In the genomic region with DNA sequence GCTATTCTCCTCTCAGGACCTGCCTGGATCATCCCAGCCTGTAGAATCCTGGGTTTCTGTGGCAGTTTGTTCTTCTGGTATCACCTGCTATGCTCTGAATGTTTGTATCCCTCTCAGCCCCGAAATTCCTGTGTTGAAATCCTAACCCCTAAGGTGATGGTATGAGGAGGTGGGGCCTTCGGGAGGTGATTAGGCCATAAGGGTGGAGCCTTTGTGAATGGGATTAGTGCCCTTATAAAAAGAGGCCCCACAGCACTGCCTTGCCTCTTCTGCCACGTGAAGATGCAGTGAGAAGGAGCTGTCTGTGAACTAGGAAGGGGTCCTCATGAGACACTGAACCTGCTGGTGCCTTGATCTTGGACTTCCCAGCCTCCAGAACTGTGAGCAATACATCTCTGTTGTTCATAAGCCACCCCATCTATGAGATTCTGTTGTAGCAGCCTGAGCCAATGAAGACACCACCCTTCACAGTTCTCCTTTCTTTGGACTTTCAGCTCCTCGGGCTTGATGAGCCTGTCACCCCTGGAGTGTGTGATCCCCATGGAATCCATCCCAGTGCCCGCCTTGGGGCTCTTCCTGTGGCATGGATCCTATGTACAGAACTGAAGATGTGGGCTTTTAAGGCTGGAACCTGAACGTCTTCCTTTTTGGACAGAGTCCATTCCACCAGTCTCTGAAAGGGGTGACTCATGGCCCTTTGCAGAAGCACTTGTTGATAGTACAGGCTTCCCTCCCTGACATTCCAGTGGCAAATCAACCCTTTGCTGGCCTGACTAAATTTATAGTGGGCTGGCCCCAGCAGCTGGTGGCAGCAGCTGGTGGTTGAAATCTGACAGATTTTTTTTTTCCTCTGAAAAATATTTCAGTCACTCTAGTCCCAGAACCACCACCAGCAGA, we compare ENCODE assay signal across 8 cellular contexts.
DNase-seq lines count a peak whose midpoint lies in the region; ATAC-seq and TF ChIP-seq lines count a peak whose summit lies in the region.
"Had no signal": no experiment of that assay in that cellular context is flagged by ENCODE, and none has a peak within 500 bp of the region (broad histone marks: within the 10 kb centered on the region; RNA-seq: fewer than 3 reads in every experiment).

No MANE protein-coding gene starts in this region.

- 44% methylated on average over 6 of the region's 6 CpGs for WGBS in mammary epithelial cell (ENCODE audit: low coverage, missing lambda C conversion rate)
- WGBS in urinary bladder = 53% methylated on average over 6 of the region's 6 CpGs

- dilution Hi-C loops in mammary epithelial cell (cut with HindIII; ENCODE audit: low sequenced_read_pairs) = no loop called here

- no peak overlapping the region for H3K9ac ChIP-seq in mammary epithelial cell (ENCODE audit: insufficient read depth, low read length)

- BruUV-seq in mammary epithelial cell (replicated peaks; lab: Mats Ljungman, UMichigan) = no TSS peak

- H3K27ac ChIP-seq in mammary epithelial cell (ENCODE audit: insufficient read depth, low read depth, low read length) = peak overlapping the region; percentile 23
- peak overlapping the region; percentile 52 for H3K27ac ChIP-seq in urinary bladder (ENCODE audit: low read depth)

- H3K36me3 ChIP-seq in mammary epithelial cell (ENCODE audit: insufficient read depth, low read length) (peaks cover 2% of the 10 kb centered on the region), urinary bladder (ENCODE audit: insufficient read depth) (no peaks in the 10 kb centered on the region), BE2C (no peaks in the 10 kb centered on the region)

- CTCF ChIA-PET in mammary epithelial cell (lab: Charles Lee; ENCODE audit: low non-redundant PET) = interaction anchor here (0.6 kb wide), 1 partner anchor 76 kb away, joined by 5 read pairs; no protein-coding TSS in a partner anchor

- no peak for TF ChIP-seq CTCF in mammary epithelial cell (conservative IDR thresholded peaks at IDR 0.05 in 1 of 2, IDR thresholded peaks at IDR 0.05 in 1 of 2; ENCODE audit: extremely low read depth in 1 of 2, insufficient read depth in 1 of 2, low read depth in 1 of 2, low read length in 2 of 2)
- no peak for TF ChIP-seq CTCF in BE2C (IDR thresholded peaks at IDR 0.05; ENCODE audit: low read depth, low read length)

- in situ Hi-C loops in mammary epithelial cell (cut with MboI; ENCODE audit: low sequenced_read_pairs in 2 of 2) = no loop called here

- peak overlapping the region; percentile 41 for H3K4me2 ChIP-seq in mammary epithelial cell (ENCODE audit: insufficient read depth, low read depth, low read length)

- peak; percentile 97 for DNase-seq in LHCN-M2 (ENCODE audit: low read depth)
- peak; percentile 73 for DNase-seq in mammary epithelial cell
- peak; percentile 62 for DNase-seq in left kidney (ENCODE audit: low read depth, low spot score)
- DNase-seq in BE2C = no peak
- no peak for DNase-seq in HPDE6-E6E7 (ENCODE audit: extremely low spot score)
- DNase-seq: activated naive CD4-positive, alpha-beta T cell treated with Interleukin-2 at 50 U/mL for 16 hours had no signal

- H2AFZ ChIP-seq in mammary epithelial cell (ENCODE audit: low read depth, low read length) = peak overlapping the region; percentile 39

- peaks cover 63% of the 10 kb centered on the region for H3K79me2 ChIP-seq in mammary epithelial cell (ENCODE audit: insufficient read depth, low read length)

- no peaks in the 10 kb centered on the region for H3K9me3 ChIP-seq in mammary epithelial cell (replicated peaks; ENCODE audit: insufficient read depth, low read length)
- H3K9me3 ChIP-seq in BE2C = no peaks in the 10 kb centered on the region

- peaks cover 19% of the 10 kb centered on the region for H3K4me1 ChIP-seq in mammary epithelial cell (ENCODE audit: insufficient read depth, low read length)
- H3K4me1 ChIP-seq in urinary bladder (ENCODE audit: insufficient read depth) = no peaks in the 10 kb centered on the region
- no peaks in the 10 kb centered on the region for H3K4me1 ChIP-seq in BE2C

- H3K27me3 ChIP-seq in mammary epithelial cell (ENCODE audit: insufficient read depth, low read length) (no peaks in the 10 kb centered on the region), BE2C (no peaks in the 10 kb centered on the region)

- intact Hi-C loops in mammary epithelial cell (cut with micrococcal nuclease) = no loop called here

- no peak for ATAC-seq in GM19467 (IDR thresholded peaks at IDR 0.05; ENCODE audit: unreplicated experiment)

- H3K4me3 ChIP-seq in mammary epithelial cell (replicated peaks in 1 of 3; ENCODE audit: insufficient read depth in 1 of 3, low read depth in 2 of 3, low read length in 3 of 3) = no peak overlapping the region
- H3K4me3 ChIP-seq in urinary bladder (ENCODE audit: low read depth, low read length) = no peak overlapping the region
- H3K4me3 ChIP-seq in BE2C (ENCODE audit: low read depth, low read length) = no peak overlapping the region

- no peaks in the 10 kb centered on the region for H4K20me1 ChIP-seq in mammary epithelial cell (ENCODE audit: insufficient read depth, low read length)

Comparison
In these comparisons a context has a peak if more than half of its experiments do, and no peak if none do; other contexts are left out.
1. DNase-seq: peak in LHCN-M2 (single experiment), mammary epithelial cell (single experiment) and left kidney (single experiment); none in BE2C (single experiment) and HPDE6-E6E7 (single experiment).